ENCODE assay signal across 8 cellular contexts in genomic region chr2:196234672-196235071, GRCh38.
DNase-seq lines count a peak whose midpoint lies in the region; ATAC-seq lines count a peak whose summit lies in the region.

No MANE protein-coding gene starts in this region.

- peak overlapping the region in 15 of 21 experiments; percentile 32 to 87 (median 78) for H3K27ac ChIP-seq in skin epidermis

- no peak overlapping the region for H3K4me3 ChIP-seq in skin epidermis

- peaks cover 96% of the 10 kb centered on the region for H3K4me1 Mint-ChIP-seq in activated naive CD8-positive, alpha-beta T cell treated with anti-CD3 and anti-CD28 coated beads, Interleukin-2, amount 50 U/mL, for 24 hours

- peak overlapping the region; percentile 51 for H3K4me3 Mint-ChIP-seq in activated naive CD8-positive, alpha-beta T cell treated with anti-CD3 and anti-CD28 coated beads, Interleukin-2, amount 50 U/mL, for 24 hours

- no peaks in the 10 kb centered on the region for H3K27me3 Mint-ChIP-seq in activated naive CD8-positive, alpha-beta T cell treated with anti-CD3 and anti-CD28 coated beads, Interleukin-2, amount 50 U/mL, for 24 hours

- peak overlapping the region; percentile 91 for H3K27ac Mint-ChIP-seq in activated naive CD8-positive, alpha-beta T cell treated with anti-CD3 and anti-CD28 coated beads, Interleukin-2, amount 50 U/mL, for 24 hours

- no peaks in the 10 kb centered on the region for H3K9me3 Mint-ChIP-seq in activated naive CD8-positive, alpha-beta T cell treated with anti-CD3 and anti-CD28 coated beads, Interleukin-2, amount 50 U/mL, for 24 hours

- peak; percentile 72 for ATAC-seq in activated naive CD8-positive, alpha-beta T cell treated with anti-CD3 and anti-CD28 coated beads, Interleukin-2, amount 50 U/mL, for 24 hours

- peak; percentile 32 to 41 for DNase-seq in activated CD8-positive, alpha-beta memory T cell treated with anti-CD3 and anti-CD28 coated beads for 4 hours (ENCODE audit: low read depth in 2 of 2)
- no peak for DNase-seq in activated CD8-positive, alpha-beta memory T cell treated with anti-CD3 and anti-CD28 coated beads for 24 hours
- DNase-seq in SIG-M5 treated with dmso at 0.1 percent for 504 hours (lab: John Stamatoyannopoulos, UW; ENCODE audit: unreplicated experiment) (peak; percentile 63), NCI-H1092 treated with DMSO at 0.1 percent for 48 hours (lab: John Stamatoyannopoulos, UW) (no peak), NCI-H69 (lab: John Stamatoyannopoulos, UW) (no peak), hepatic stellate cell (ENCODE audit: low spot score) (no peak)
- DNase-seq in activated naive CD8-positive, alpha-beta T cell treated with anti-CD3 and anti-CD28 coated beads, Interleukin-2, amount 50 U/mL, for 24 hours, result peak; percentile 64

- H3K36me3 Mint-ChIP-seq in activated naive CD8-positive, alpha-beta T cell treated with anti-CD3 and anti-CD28 coated beads, Interleukin-2, amount 50 U/mL, for 24 hours (ENCODE audit: low read depth), result peaks cover 8% of the 10 kb centered on the region

Comparison
In these comparisons a context has a peak if more than half of its experiments do, and no peak if none do; other contexts are left out.
1. DNase-seq: peak in activated CD8-positive, alpha-beta memory T cell treated with anti-CD3 and anti-CD28 coated beads for 4 hours (2 of 2), SIG-M5 treated with dmso at 0.1 percent for 504 hours (single experiment) and activated naive CD8-positive, alpha-beta T cell treated with anti-CD3 and anti-CD28 coated beads, Interleukin-2, amount 50 U/mL, for 24 hours (single experiment); none in activated CD8-positive, alpha-beta memory T cell treated with anti-CD3 and anti-CD28 coated beads for 24 hours (single experiment), NCI-H1092 treated with DMSO at 0.1 percent for 48 hours (single experiment), NCI-H69 (single experiment) and hepatic stellate cell (single experiment).